Comparison of ENCODE assay signal across 22 cellular contexts in genomic region chr12:32466986-32467711, GRCh38.
A peak's percentile ranks its signal among the peaks of the same experiment; 100 is the strongest.
DNase-seq lines count a peak whose midpoint lies in the region; ATAC-seq and TF ChIP-seq lines count a peak whose summit lies in the region.
"Had no signal": no experiment of that assay in that cellular context is flagged by ENCODE, and none has a peak within 500 bp of the region (broad histone marks: within the 10 kb centered on the region; RNA-seq: fewer than 3 reads in every experiment).

No MANE protein-coding gene starts in this region.

- H3K4me3 ChIP-seq in DOHH2 (ENCODE audit: low read length) = no peak overlapping the region
- no peak overlapping the region for H3K4me3 ChIP-seq in IMR-90 (ENCODE audit: insufficient read depth, low read depth, low read length)
- H3K4me3 ChIP-seq in OCI-LY7 (ENCODE audit: low read depth, low read length, poor library complexity, severe bottlenecking) = no peak overlapping the region
- H3K4me3 ChIP-seq in psoas muscle = no peak overlapping the region
- H3K4me3 ChIP-seq: SJSA1 had no signal

- BruUV-seq in IMR-90 (replicated peaks; lab: Mats Ljungman, UMichigan) (no TSS peak), OCI-LY7 (replicated peaks; lab: Mats Ljungman, UMichigan) (no TSS peak)

- no peaks in the 10 kb centered on the region for H4K20me1 ChIP-seq in DOHH2 (ENCODE audit: control insufficient read depth, insufficient read depth, low read depth, low read length)
- H4K20me1 ChIP-seq in IMR-90 (ENCODE audit: insufficient read depth, low read length) = no peaks in the 10 kb centered on the region
- H4K20me1 ChIP-seq in OCI-LY7 (ENCODE audit: insufficient read depth, low read length) = no peaks in the 10 kb centered on the region

- H2AFZ ChIP-seq in IMR-90 (replicated peaks; ENCODE audit: low read length, poor library complexity) = no peak overlapping the region
- peak overlapping the region; percentile 10; the same call in 1 of the 2 replicates for H2AFZ ChIP-seq in OCI-LY7 (ENCODE audit: low read length)

- peak overlapping the region; percentile 92; the same call in 1 of the 2 replicates for H2BK20ac ChIP-seq in IMR-90 (ENCODE audit: low read depth, low read length)

- H3K4me2 ChIP-seq in DOHH2 (ENCODE audit: low read length) (peak overlapping the region; percentile 56), IMR-90 (ENCODE audit: low read depth, low read length) (peak overlapping the region; percentile 42; the same call in 1 of the 2 replicates), OCI-LY7 (ENCODE audit: low read length) (peak overlapping the region; percentile 22; the same call in 1 of the 2 replicates)

- no peak overlapping the region for H4K5ac ChIP-seq in IMR-90 (ENCODE audit: low read depth, low read length)

- POLR2A ChIA-PET in IMR-90 (lab: Charles Lee; ENCODE audit: unreplicated experiment) = no interaction called here
- POLR2A ChIA-PET in OCI-LY7 (lab: Charles Lee) = interaction anchor here (0.5 to 4.9 kb wide), 13 partner anchors 10 to 205 kb away, joined by 3 to 46 read pairs (median 8); no protein-coding TSS in a partner anchor

- peak overlapping the region; percentile 32; the same call in 1 of the 2 replicates for H4K91ac ChIP-seq in IMR-90 (ENCODE audit: insufficient read depth, low read depth, low read length)

- H3K4me1 ChIP-seq in DOHH2 (ENCODE audit: control insufficient read depth, low read length) (peaks cover 71% of the 10 kb centered on the region), IMR-90 (ENCODE audit: control insufficient read depth, insufficient read depth, low read length) (peaks cover 3% of the 10 kb centered on the region; the same call in 1 of the 2 replicates), OCI-LY7 (ENCODE audit: insufficient read depth, low read length, poor library complexity, severe bottlenecking) (peaks cover 56% of the 10 kb centered on the region), psoas muscle (peaks cover 16% of the 10 kb centered on the region)
- H3K4me1 ChIP-seq: BE2C had no signal

- ATAC-seq in IMR-90 (ENCODE audit: low read depth) (no peak), psoas muscle (no peak), HG02610 (IDR thresholded peaks at IDR 0.05; ENCODE audit: unreplicated experiment) (no peak), HG03097 (IDR thresholded peaks at IDR 0.05; ENCODE audit: low FRiP score, unreplicated experiment) (no peak)
- ATAC-seq: CD8-positive, alpha-beta T cell had no signal

- H2AK9ac ChIP-seq in IMR-90 (replicated peaks; ENCODE audit: low read depth, low read length, poor library complexity) = no peak overlapping the region

- peaks cover 7% of the 10 kb centered on the region for H3F3A ChIP-seq in DOHH2 (ENCODE audit: control insufficient read depth, insufficient read depth)

- peak overlapping the region; percentile 51; the same call in 1 of the 2 replicates for H2AK5ac ChIP-seq in IMR-90 (ENCODE audit: low read depth, low read length)

- H3K27ac ChIP-seq in DOHH2 (ENCODE audit: low read depth, low read length) = peak overlapping the region; percentile 85
- no peak overlapping the region for H3K27ac ChIP-seq in IMR-90 (ENCODE audit: insufficient read depth, low read length)
- H3K27ac ChIP-seq in OCI-LY7 (ENCODE audit: low read depth, low read length, poor library complexity, severe bottlenecking) = peak overlapping the region; percentile 94
- H3K27ac ChIP-seq in psoas muscle = peak overlapping the region; percentile 87
- H3K27ac ChIP-seq: RWPE1, SJSA1 had no signal

- TF ChIP-seq CTCF in DOHH2 (IDR thresholded peaks at IDR 0.05; ENCODE audit: low read depth, low read length, poor library complexity, severe bottlenecking) = no peak
- no peak for TF ChIP-seq CTCF in IMR-90 (conservative IDR thresholded peaks at IDR 0.05; ENCODE audit: low read depth, low read length)
- no peak for TF ChIP-seq CTCF in OCI-LY7 (conservative IDR thresholded peaks at IDR 0.05; ENCODE audit: low read length)
- TF ChIP-seq CTCF in psoas muscle (IDR thresholded peaks at IDR 0.05) = no peak

- peak overlapping the region; percentile 64; the same call in 1 of the 2 replicates for H3K18ac ChIP-seq in IMR-90 (ENCODE audit: low read depth, low read length)

- no peak overlapping the region for H3K56ac ChIP-seq in IMR-90 (ENCODE audit: extremely low read depth, insufficient read depth, low read length)

- TF ChIP-seq RAD21 in IMR-90 (IDR thresholded peaks at IDR 0.05; ENCODE audit: low read length) = no peak

- H3K27me3 ChIP-seq in DOHH2 (ENCODE audit: control insufficient read depth, low read length) (no peaks in the 10 kb centered on the region), IMR-90 (ENCODE audit: control insufficient read depth, insufficient read depth, low read length) (no peaks in the 10 kb centered on the region), psoas muscle (ENCODE audit: insufficient read depth in 3 of 3, low read length in 2 of 3) (no peaks in the 10 kb centered on the region)
- H3K27me3 ChIP-seq: BE2C, SJSA1 had no signal

- H3K9me1 ChIP-seq in IMR-90 (ENCODE audit: insufficient read depth, low read length) = peaks cover 6% of the 10 kb centered on the region

- dilution Hi-C loops in IMR-90 (cut with HindIII; ENCODE audit: low sequenced_read_pairs, unreplicated experiment) = no loop called here

- no peaks in the 10 kb centered on the region for H3K9me3 ChIP-seq in DOHH2 (ENCODE audit: control insufficient read depth, insufficient read depth, low read length)
- no peaks in the 10 kb centered on the region for H3K9me3 ChIP-seq in IMR-90 (ENCODE audit: control insufficient read depth, insufficient read depth, low read length)
- no peaks in the 10 kb centered on the region for H3K9me3 ChIP-seq in OCI-LY7 (ENCODE audit: low read length)
- no peaks in the 10 kb centered on the region for H3K9me3 ChIP-seq in psoas muscle
- H3K9me3 ChIP-seq: BE2C, SJSA1 had no signal

- CTCF ChIA-PET in IMR-90 (lab: Yijun Ruan, JAX) = interaction anchor here (0.7 kb wide), 1 partner anchor 180 kb away, joined by 3 read pairs; no protein-coding TSS in a partner anchor
- CTCF ChIA-PET in OCI-LY7 (lab: Charles Lee; ENCODE audit: unreplicated experiment) = interaction anchor here (1.8 kb wide), 1 partner anchor 11 kb away, joined by 9 read pairs; no protein-coding TSS in a partner anchor

- 0 out of 2 replicates have a peak overlapping the region, but pooled peaks have one; percentile 46 for H3K23ac ChIP-seq in IMR-90 (ENCODE audit: low read depth, low read length)

- no peak for TF ChIP-seq POLR2A in IMR-90 (IDR thresholded peaks at IDR 0.05; ENCODE audit: low read depth, low read length)

- peak overlapping the region; percentile 72; the same call in 1 of the 2 replicates for H2BK120ac ChIP-seq in IMR-90 (ENCODE audit: low read depth, low read length)

- H2BK5ac ChIP-seq in IMR-90 (ENCODE audit: low read depth, low read length, poor library complexity, severe bottlenecking) = peak overlapping the region; percentile 43

- peak overlapping the region; percentile 37; the same call in 1 of the 2 replicates for H3K14ac ChIP-seq in IMR-90 (replicated peaks; ENCODE audit: low read depth, low read length)

- intact Hi-C loops in IMR-90 (cut with micrococcal nuclease) = no loop called here
- intact Hi-C loops in OCI-LY7 (cut with micrococcal nuclease; ENCODE audit: unreplicated experiment) = loop anchor here (10.0 kb wide), 1 partner anchor 202 kb away; no protein-coding TSS in a partner anchor
- intact Hi-C loops in psoas muscle (cut with DNase I) = loop anchor here in 1 of 2 donors (5.0 kb wide), 1 partner anchor 70 kb away; no protein-coding TSS in a partner anchor

- DNase-seq in IMR-90 (no peak), OCI-LY7 (ENCODE audit: low spot score) (no peak), psoas muscle (no peak), OCI-M2 (lab: John Stamatoyannopoulos, UW; ENCODE audit: unreplicated experiment) (no peak)
- DNase-seq: ACHN; BE2C; CD8-positive, alpha-beta T cell; DMS79 treated with DMSO at 0.1 percent for 48 hours; GF-D8; HFFc6; NCI-H1092; NCI-H146; NCI-H2081 treated with DMSO at 0.1 percent for 48 hours; NCI-H510A treated with DMSO at 0.1 percent for 48 hours; NCI-H82; OCI-M1; T-helper 2 cell had no signal

- peak overlapping the region; percentile 33; the same call in 1 of the 3 replicates for H2BK15ac ChIP-seq in IMR-90 (ENCODE audit: low read depth, low read length)

- no peaks in the 10 kb centered on the region for H3K79me1 ChIP-seq in IMR-90 (ENCODE audit: low read depth in 1 of 2, low read length in 2 of 2)

- H3K9ac ChIP-seq in IMR-90 (ENCODE audit: low read depth, low read length) = no peak overlapping the region

- peak overlapping the region in 1 of 2 experiments; percentile 54; a peak in 1 of 4 replicates for H4K8ac ChIP-seq in IMR-90 (ENCODE audit: low read depth in 2 of 2, low read length in 2 of 2)

- H3K4ac ChIP-seq in IMR-90 (ENCODE audit: low read depth, low read length) = peak overlapping the region; percentile 71

- H3K9me2 ChIP-seq in DOHH2 (replicated peaks; ENCODE audit: control insufficient read depth, low read length) = no peaks in the 10 kb centered on the region
- H3K9me2 ChIP-seq in OCI-LY7 (ENCODE audit: insufficient read depth, low read length) = no peaks in the 10 kb centered on the region

- WGBS in IMR-90 (ENCODE audit: extremely low coverage in 2 of 2, insufficient read length in 1 of 2), 2 experiments = no CpG with 5 or more reads among the region's 2 CpGs
- 60 to 66% (median 63%) methylated on average over 2 of the region's 2 CpGs for WGBS in psoas muscle, 3 donors

- in situ Hi-C loops in IMR-90 (cut with MboI; ENCODE audit: low sequenced_read_pairs) = loop anchor here (25.0 kb wide), 1 partner anchor 1545 kb away; the partner anchor contains the start of gene ALG10

- no peaks in the 10 kb centered on the region for H3K79me2 ChIP-seq in DOHH2 (ENCODE audit: control insufficient read depth, low read length)
- H3K79me2 ChIP-seq in OCI-LY7 (ENCODE audit: insufficient read depth, low read depth, low read length) = no peaks in the 10 kb centered on the region

- H3K36me3 ChIP-seq in DOHH2 (ENCODE audit: control insufficient read depth, low read length) (no peaks in the 10 kb centered on the region), IMR-90 (ENCODE audit: control insufficient read depth, insufficient read depth, low read length) (no peaks in the 10 kb centered on the region), OCI-LY7 (ENCODE audit: insufficient read depth, low read length) (peaks cover 7% of the 10 kb centered on the region; the same call in 1 of the 2 replicates), psoas muscle (ENCODE audit: insufficient read depth in 1 of 2, low read depth in 1 of 2) (no peaks in the 10 kb centered on the region)
- H3K36me3 ChIP-seq: BE2C, SJSA1 had no signal

TF ChIP-seq in IMR-90, 13 proteins besides CTCF, POLR2A, EP300 and RAD21 (continues in another document):
- TF ChIP-seq CEBPB (IDR thresholded peaks at IDR 0.05; ENCODE audit: low read depth, low read length) (no peak), CHD1 (IDR thresholded peaks at IDR 0.05; ENCODE audit: low read depth, low read length) (no peak), NFE2L2 (IDR thresholded peaks at IDR 0.05; ENCODE audit: low read depth, low read length) (no peak), MAZ (IDR thresholded peaks at IDR 0.05; ENCODE audit: borderline replicate concordance, low read depth, low read length) (no peak), FOS (IDR thresholded peaks at IDR 0.05; ENCODE audit: low read depth, low read length) (no peak), MAFK (IDR thresholded peaks at IDR 0.05; ENCODE audit: low read depth, low read length) (no peak)
